ENCODE assay signal across 8 cellular contexts in genomic region chrX:107673933-107674479, GRCh38.
A peak's percentile ranks its signal among the peaks of the same experiment; 100 is the strongest.
DNase-seq lines count a peak whose midpoint lies in the region; ATAC-seq and TF ChIP-seq lines count a peak whose summit lies in the region.

No MANE protein-coding gene starts in this region.

- H3K4me1 ChIP-seq in subcutaneous abdominal adipose tissue (ENCODE audit: control insufficient read depth in 5 of 5, insufficient read depth in 5 of 5, low read length in 5 of 5): peaks cover 8 to 59% (median 53%) of the 10 kb centered on the region in 5 donors

- peak overlapping the region; percentile 78 to 91 (median 81) for H3K27ac Mint-ChIP-seq in nephron

- H3K36me3 Mint-ChIP-seq in nephron (ENCODE audit: low read depth): no peaks in the 10 kb centered on the region

- H3K9me3 Mint-ChIP-seq in nephron: peaks cover 2% of the 10 kb centered on the region

- peaks cover 2 to 13% (median 4%) of the 10 kb centered on the region in 5 donors for H3K27me3 ChIP-seq in subcutaneous abdominal adipose tissue (ENCODE audit: control insufficient read depth in 5 of 5, insufficient read depth in 4 of 5, low read length in 5 of 5)

- peak overlapping the region in 4 of 5 donors; percentile 7 to 50 (median 41) for H3K9ac ChIP-seq in subcutaneous abdominal adipose tissue (ENCODE audit: low read length in 5 of 5)

- DNase-seq in COLO668 (lab: John Stamatoyannopoulos, UW; ENCODE audit: unreplicated experiment) (peak; percentile 6), Kasumi-1 (lab: John Stamatoyannopoulos, UW) (peak; percentile 39 to 41), coronary artery (ENCODE audit: low spot score) (peak; percentile 95), NCI-H2081 (lab: John Stamatoyannopoulos, UW) (no peak)
- peak; percentile 88 for DNase-seq in activated CD4-positive, alpha-beta T cell treated with anti-CD3 and anti-CD28 coated beads for 48 hours

- peak overlapping the region in 1 of 3 experiments; percentile 46 for H3K4me3 Mint-ChIP-seq in nephron

- peaks cover 51% of the 10 kb centered on the region for H3K4me1 Mint-ChIP-seq in nephron

- no peaks in the 10 kb centered on the region for H3K36me3 ChIP-seq in subcutaneous abdominal adipose tissue (ENCODE audit: control insufficient read depth in 5 of 5, insufficient read depth in 5 of 5, low read length in 5 of 5)

- peak; percentile 85 for ATAC-seq in GM21619 (IDR thresholded peaks at IDR 0.05; ENCODE audit: unreplicated experiment)

- H3K4me3 ChIP-seq in coronary artery (peak overlapping the region; percentile 69), subcutaneous abdominal adipose tissue (ENCODE audit: low read depth in 1 of 5, low read length in 5 of 5) (peak overlapping the region in 3 of 5 donors; percentile 12 to 40 (median 30))

- no peaks in the 10 kb centered on the region for H3K9me3 ChIP-seq in subcutaneous abdominal adipose tissue (ENCODE audit: control insufficient read depth in 5 of 5, low read length in 5 of 5)

- H3K27me3 Mint-ChIP-seq in nephron (ENCODE audit: low read depth): no peaks in the 10 kb centered on the region

- H3K27ac ChIP-seq in coronary artery: peak overlapping the region; percentile 82 to 98
- peak overlapping the region; percentile 75 for H3K27ac ChIP-seq in subcutaneous abdominal adipose tissue (ENCODE audit: low read depth, low read length)

- TF ChIP-seq CTCF in coronary artery (IDR thresholded peaks at IDR 0.05) (no peak), nephron (IDR thresholded peaks at IDR 0.05; ENCODE audit: unreplicated experiment in 3 of 3) (no peak)

Comparison
In these comparisons a context has a peak if more than half of its experiments do, and no peak if none do; other contexts are left out.
1. DNase-seq: peak in COLO668 (single experiment), Kasumi-1 (2 of 2), activated CD4-positive, alpha-beta T cell treated with anti-CD3 and anti-CD28 coated beads for 48 hours (single experiment) and coronary artery (single experiment); none in NCI-H2081 (0 of 2).